In the genomic region with DNA sequence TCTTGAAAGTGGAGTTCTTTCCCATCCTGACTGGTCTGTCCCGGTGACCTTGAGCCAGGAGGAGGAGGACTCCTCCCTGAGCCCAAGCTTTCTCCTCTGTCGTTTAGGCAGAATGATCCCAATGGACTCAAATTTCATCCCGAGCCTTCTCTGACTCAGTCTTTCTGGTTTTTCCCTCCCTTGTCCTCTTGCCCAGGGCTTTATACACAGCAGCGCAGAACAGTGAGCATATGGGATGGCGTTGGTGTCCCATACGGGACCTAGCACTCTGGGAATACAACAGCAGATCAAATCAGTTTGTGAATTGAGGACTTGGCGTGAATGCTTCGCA, we compare ENCODE assay signal across 11 cellular contexts. TPM values are rescaled to one million over a fixed set of nuclear protein-coding genes. Genes with fewer than 3 reads are reported as not detected.
A peak's percentile ranks its signal among the peaks of the same experiment; 100 is the strongest.
DNase-seq lines count a peak whose midpoint lies in the region; ATAC-seq and TF ChIP-seq lines count a peak whose summit lies in the region.
"Had no signal": no experiment of that assay in that cellular context is flagged by ENCODE, and none has a peak within 500 bp of the region (broad histone marks: within the 10 kb centered on the region; RNA-seq: fewer than 3 reads in every experiment).

No MANE protein-coding gene starts in this region.

- no peak overlapping the region for H3K4me2 ChIP-seq in mammary epithelial cell (ENCODE audit: insufficient read depth, low read depth, low read length)

- DNase-seq in stimulated activated naive CD8-positive, alpha-beta T cell treated with anti-CD3 and anti-CD28 coated beads, Interleukin-15, amount 100 ng/mL, for 72 hours = no peak
- DNase-seq in mammary epithelial cell = peak; percentile 6
- no peak for DNase-seq in natural killer cell treated with Interleukin-12 subunit alpha and Interleukin-12 subunit beta and Interleukin-15 and Interleukin-18, amount 100 ng/mL, for 72 hours (ENCODE audit: low spot score)
- no peak for DNase-seq in medulla oblongata (ENCODE audit: extremely low spot score)
- no peak for DNase-seq in stimulated activated naive CD4-positive, alpha-beta T cell treated with Interleukin-2 at 50 U/mL for 16 hours (lab: John Stamatoyannopoulos, UW)
- DNase-seq in Ammon's horn (ENCODE audit: low spot score) = no peak
- DNase-seq: DMS79, Karpas-422, SIG-M5 had no signal

- no peaks in the 10 kb centered on the region for H3K27me3 ChIP-seq in mammary epithelial cell (ENCODE audit: insufficient read depth, low read length)

- in situ Hi-C loops in mammary epithelial cell (cut with MboI; ENCODE audit: low sequenced_read_pairs in 2 of 2) = loop anchor here in 1 of 2 donors (5.0 kb wide), 1 partner anchor 81 kb away; no protein-coding TSS in a partner anchor

- no peak overlapping the region for H3K27ac Mint-ChIP-seq in stimulated activated naive CD8-positive, alpha-beta T cell treated with anti-CD3 and anti-CD28 coated beads, Interleukin-15, Interleukin-2, amounts not matched to agents 100 ng/mL and 50 ng/mL, for 24 hours
- H3K27ac Mint-ChIP-seq in stimulated activated naive CD8-positive, alpha-beta T cell treated with anti-CD3 and anti-CD28 coated beads, Interleukin-15, amount 100 ng/mL, for 72 hours = no peak overlapping the region
- H3K27ac Mint-ChIP-seq in natural killer cell treated with Interleukin-12 subunit alpha and Interleukin-12 subunit beta and Interleukin-15 and Interleukin-18, amount 100 ng/mL, for 72 hours = peak overlapping the region; percentile 25 to 74

- peaks cover 62% of the 10 kb centered on the region for H3K4me1 Mint-ChIP-seq in stimulated activated naive CD8-positive, alpha-beta T cell treated with anti-CD3 and anti-CD28 coated beads, Interleukin-15, Interleukin-2, amounts not matched to agents 100 ng/mL and 50 ng/mL, for 24 hours (ENCODE audit: low read depth)
- H3K4me1 Mint-ChIP-seq in stimulated activated naive CD8-positive, alpha-beta T cell treated with anti-CD3 and anti-CD28 coated beads, Interleukin-15, amount 100 ng/mL, for 72 hours = peaks cover 57% of the 10 kb centered on the region
- H3K4me1 Mint-ChIP-seq in natural killer cell treated with Interleukin-12 subunit alpha and Interleukin-12 subunit beta and Interleukin-15 and Interleukin-18, amount 100 ng/mL, for 72 hours (ENCODE audit: low read depth in 2 of 2) = peaks cover 55 to 60% of the 10 kb centered on the region in 2 donors

- BruUV-seq in mammary epithelial cell (replicated peaks; lab: Mats Ljungman, UMichigan) = no TSS peak

- no peak overlapping the region for H2AFZ ChIP-seq in mammary epithelial cell (ENCODE audit: low read depth, low read length)

- TF ChIP-seq CTCF in mammary epithelial cell (conservative IDR thresholded peaks at IDR 0.05 in 1 of 2, IDR thresholded peaks at IDR 0.05 in 1 of 2; ENCODE audit: extremely low read depth in 1 of 2, insufficient read depth in 1 of 2, low read depth in 1 of 2, low read length in 2 of 2) = no peak

- no peak overlapping the region for H3K9ac ChIP-seq in mammary epithelial cell (ENCODE audit: insufficient read depth, low read length)

- intact Hi-C loops in mammary epithelial cell (cut with micrococcal nuclease) = loop anchor here (2.0 to 10.0 kb wide), 4 partner anchors 81 to 607 kb away; no protein-coding TSS in a partner anchor

- ATAC-seq in stimulated activated naive CD8-positive, alpha-beta T cell treated with anti-CD3 and anti-CD28 coated beads, Interleukin-15, amount 100 ng/mL, for 72 hours = no peak
- ATAC-seq in natural killer cell treated with Interleukin-12 subunit alpha and Interleukin-12 subunit beta and Interleukin-15 and Interleukin-18, amount 100 ng/mL, for 72 hours = no peak
- ATAC-seq in HG03159 (IDR thresholded peaks at IDR 0.05; ENCODE audit: unreplicated experiment) = no peak

- no peaks in the 10 kb centered on the region for H3K36me3 Mint-ChIP-seq in stimulated activated naive CD8-positive, alpha-beta T cell treated with anti-CD3 and anti-CD28 coated beads, Interleukin-15, Interleukin-2, amounts not matched to agents 100 ng/mL and 50 ng/mL, for 24 hours (ENCODE audit: low read depth)
- peaks cover 7% of the 10 kb centered on the region for H3K36me3 Mint-ChIP-seq in natural killer cell treated with Interleukin-12 subunit alpha and Interleukin-12 subunit beta and Interleukin-15 and Interleukin-18, amount 100 ng/mL, for 72 hours

- no peaks in the 10 kb centered on the region for H3K9me3 Mint-ChIP-seq in stimulated activated naive CD8-positive, alpha-beta T cell treated with anti-CD3 and anti-CD28 coated beads, Interleukin-15, Interleukin-2, amounts not matched to agents 100 ng/mL and 50 ng/mL, for 24 hours
- no peaks in the 10 kb centered on the region for H3K9me3 Mint-ChIP-seq in stimulated activated naive CD8-positive, alpha-beta T cell treated with anti-CD3 and anti-CD28 coated beads, Interleukin-15, amount 100 ng/mL, for 72 hours
- H3K9me3 Mint-ChIP-seq in natural killer cell treated with Interleukin-12 subunit alpha and Interleukin-12 subunit beta and Interleukin-15 and Interleukin-18, amount 100 ng/mL, for 72 hours = no peaks in the 10 kb centered on the region

- no peaks in the 10 kb centered on the region for H3K9me3 ChIP-seq in mammary epithelial cell (replicated peaks; ENCODE audit: insufficient read depth, low read length)

- H3K4me1 ChIP-seq in mammary epithelial cell (ENCODE audit: insufficient read depth, low read length) = peaks cover 28% of the 10 kb centered on the region

- H3K27me3 Mint-ChIP-seq in stimulated activated naive CD8-positive, alpha-beta T cell treated with anti-CD3 and anti-CD28 coated beads, Interleukin-15, Interleukin-2, amounts not matched to agents 100 ng/mL and 50 ng/mL, for 24 hours = no peaks in the 10 kb centered on the region
- peaks cover 19% of the 10 kb centered on the region for H3K27me3 Mint-ChIP-seq in stimulated activated naive CD8-positive, alpha-beta T cell treated with anti-CD3 and anti-CD28 coated beads, Interleukin-15, amount 100 ng/mL, for 72 hours
- H3K27me3 Mint-ChIP-seq in natural killer cell treated with Interleukin-12 subunit alpha and Interleukin-12 subunit beta and Interleukin-15 and Interleukin-18, amount 100 ng/mL, for 72 hours = peaks cover 0 to 2% of the 10 kb centered on the region in 2 donors

- no peaks in the 10 kb centered on the region for H3K36me3 ChIP-seq in mammary epithelial cell (ENCODE audit: insufficient read depth, low read length)

- dilution Hi-C loops in mammary epithelial cell (cut with HindIII; ENCODE audit: low sequenced_read_pairs) = loop anchor here (10.0 kb wide), 1 partner anchor 63 kb away; no protein-coding TSS in a partner anchor

- H3K4me3 Mint-ChIP-seq in stimulated activated naive CD8-positive, alpha-beta T cell treated with anti-CD3 and anti-CD28 coated beads, Interleukin-15, Interleukin-2, amounts not matched to agents 100 ng/mL and 50 ng/mL, for 24 hours = peak overlapping the region; percentile 10
- H3K4me3 Mint-ChIP-seq in stimulated activated naive CD8-positive, alpha-beta T cell treated with anti-CD3 and anti-CD28 coated beads, Interleukin-15, amount 100 ng/mL, for 72 hours = no peak overlapping the region
- peak overlapping the region; percentile 76 for H3K4me3 Mint-ChIP-seq in natural killer cell treated with Interleukin-12 subunit alpha and Interleukin-12 subunit beta and Interleukin-15 and Interleukin-18, amount 100 ng/mL, for 72 hours

- CTCF ChIA-PET in mammary epithelial cell (lab: Charles Lee; ENCODE audit: low non-redundant PET) = no interaction called here

- H3K27ac ChIP-seq in mammary epithelial cell (ENCODE audit: insufficient read depth, low read depth, low read length) = no peak overlapping the region

- H4K20me1 ChIP-seq in mammary epithelial cell (ENCODE audit: insufficient read depth, low read length) = no peaks in the 10 kb centered on the region

- 78% methylated on average over 7 of the region's 8 CpGs for WGBS in mammary epithelial cell (ENCODE audit: low coverage, missing lambda C conversion rate)

- H3K79me2 ChIP-seq in mammary epithelial cell (ENCODE audit: insufficient read depth, low read length) = peaks cover 10% of the 10 kb centered on the region

- no peak overlapping the region for H3K4me3 ChIP-seq in mammary epithelial cell (replicated peaks in 1 of 3; ENCODE audit: insufficient read depth in 1 of 3, low read depth in 2 of 3, low read length in 3 of 3)

RNA-seq across cellular contexts. Expression of a gene that starts 0.9 kb away (rescaled TPM):
- 10 to 100 TPM in 1 of 2 donors, 1 to 10 TPM in 1; 3.5 to 16.7 TPM for total RNA-seq in mammary epithelial cell
- polyA plus RNA-seq in mammary epithelial cell = 5.2 TPM
- polyA minus RNA-seq in mammary epithelial cell = 14.6 TPM
- total RNA-seq in natural killer cell treated with Interleukin-12 subunit alpha and Interleukin-12 subunit beta and Interleukin-15 and Interleukin-18, amount 100 ng/mL, for 72 hours = 10 to 100 TPM; 26.4 to 41.9 TPM

Comparison
In these comparisons a context has a peak if more than half of its experiments do, and no peak if none do; other contexts are left out.
1. H3K4me3 Mint-ChIP-seq: peak in stimulated activated naive CD8-positive, alpha-beta T cell treated with anti-CD3 and anti-CD28 coated beads, Interleukin-15, Interleukin-2, amounts not matched to agents 100 ng/mL and 50 ng/mL, for 24 hours (single experiment) and natural killer cell treated with Interleukin-12 subunit alpha and Interleukin-12 subunit beta and Interleukin-15 and Interleukin-18, amount 100 ng/mL, for 72 hours (single experiment); none in stimulated activated naive CD8-positive, alpha-beta T cell treated with anti-CD3 and anti-CD28 coated beads, Interleukin-15, amount 100 ng/mL, for 72 hours (0 of 2).
2. H3K27ac Mint-ChIP-seq: peak in natural killer cell treated with Interleukin-12 subunit alpha and Interleukin-12 subunit beta and Interleukin-15 and Interleukin-18, amount 100 ng/mL, for 72 hours (2 of 2); none in stimulated activated naive CD8-positive, alpha-beta T cell treated with anti-CD3 and anti-CD28 coated beads, Interleukin-15, Interleukin-2, amounts not matched to agents 100 ng/mL and 50 ng/mL, for 24 hours (single experiment) and stimulated activated naive CD8-positive, alpha-beta T cell treated with anti-CD3 and anti-CD28 coated beads, Interleukin-15, amount 100 ng/mL, for 72 hours (0 of 2).